Comparison of ENCODE assay signal across 1 cellular context in the genomic region with DNA sequence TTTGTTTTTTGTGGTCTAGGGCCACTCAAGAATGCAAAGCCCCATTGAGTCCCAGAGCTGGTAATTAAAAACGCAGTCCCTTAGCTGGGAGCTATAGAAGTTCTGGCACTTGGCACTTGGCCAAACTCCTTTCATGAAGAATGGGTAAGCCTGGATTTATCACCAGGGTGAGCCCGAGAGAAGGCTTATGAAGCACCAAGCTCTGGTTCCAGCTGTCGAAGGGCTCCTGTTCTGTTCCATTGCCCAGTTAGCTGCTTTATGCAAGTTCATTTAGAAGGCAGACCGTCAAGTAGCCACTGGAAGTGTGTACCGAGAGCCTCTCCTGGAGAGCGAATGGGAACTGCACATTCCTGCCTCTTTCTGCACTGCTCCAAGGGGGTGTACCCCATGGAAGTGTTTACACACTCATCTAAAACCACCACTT.
TF ChIP-seq lines count a peak whose summit lies in the region.

No MANE protein-coding gene starts in this region.

TF ChIP-seq in SK-N-SH, 30 proteins besides CTCF, POLR2A, EP300 and RAD21 (continued from another document):
- TF ChIP-seq, protein P1, sequence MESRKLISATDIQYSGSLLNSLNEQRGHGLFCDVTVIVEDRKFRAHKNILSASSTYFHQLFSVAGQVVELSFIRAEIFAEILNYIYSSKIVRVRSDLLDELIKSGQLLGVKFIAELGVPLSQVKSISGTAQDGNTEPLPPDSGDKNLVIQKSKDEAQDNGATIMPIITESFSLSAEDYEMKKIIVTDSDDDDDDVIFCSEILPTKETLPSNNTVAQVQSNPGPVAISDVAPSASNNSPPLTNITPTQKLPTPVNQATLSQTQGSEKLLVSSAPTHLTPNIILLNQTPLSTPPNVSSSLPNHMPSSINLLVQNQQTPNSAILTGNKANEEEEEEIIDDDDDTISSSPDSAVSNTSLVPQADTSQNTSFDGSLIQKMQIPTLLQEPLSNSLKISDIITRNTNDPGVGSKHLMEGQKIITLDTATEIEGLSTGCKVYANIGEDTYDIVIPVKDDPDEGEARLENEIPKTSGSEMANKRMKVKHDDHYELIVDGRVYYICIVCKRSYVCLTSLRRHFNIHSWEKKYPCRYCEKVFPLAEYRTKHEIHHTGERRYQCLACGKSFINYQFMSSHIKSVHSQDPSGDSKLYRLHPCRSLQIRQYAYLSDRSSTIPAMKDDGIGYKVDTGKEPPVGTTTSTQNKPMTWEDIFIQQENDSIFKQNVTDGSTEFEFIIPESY (IDR thresholded peaks at IDR 0.05; ENCODE audit: borderline replicate concordance, low read depth) = no peak
- TF ChIP-seq FOXJ3 (CRISPR knock-in tag; IDR thresholded peaks at IDR 0.05) (no peak), GABPA (IDR thresholded peaks at IDR 0.05; ENCODE audit: low read depth) (no peak), RCOR1 (IDR thresholded peaks at IDR 0.05; ENCODE audit: low read length) (0 out of 2 replicates have a peak, but pooled peaks have one; percentile 18)
